In genomic region chr1:112718691-112719418, GRCh38 we compare ENCODE assay signal across 8 cellular contexts. TPM values are rescaled to one million over a fixed set of nuclear protein-coding genes. Genes with fewer than 3 reads are reported as not detected.
A peak's percentile ranks its signal among the peaks of the same experiment; 100 is the strongest.
DNase-seq lines count a peak whose midpoint lies in the region; ATAC-seq and TF ChIP-seq lines count a peak whose summit lies in the region.

No MANE protein-coding gene starts in this region.

- no peak overlapping the region for H3K9ac ChIP-seq in SK-N-SH

- no peak overlapping the region for H3K4me3 ChIP-seq in LNCaP clone FGC (ENCODE audit: low read depth, low read length)
- H3K4me3 ChIP-seq in SK-N-SH (ENCODE audit: low read depth in 2 of 2, low read length in 1 of 2), result peak overlapping the region; percentile 32 to 56

- H3K4me2 ChIP-seq in SK-N-SH, result peak overlapping the region; percentile 79

- peak overlapping the region; percentile 76 for H2AFZ ChIP-seq in SK-N-SH (ENCODE audit: low read depth)

- WGBS in SK-N-SH (ENCODE audit: low lambda C conversion rate), result 25% methylated on average over 16 of the region's 44 CpGs

- CTCF ChIA-PET in SK-N-SH (lab: Yijun Ruan, JAX), result interaction anchor here (0.6 to 11.8 kb wide), 41 partner anchors 8 to 357 kb away, joined by 3 to 754 read pairs (median 4); partner anchors contain the start of genes LRIG2 and RHOC
- CTCF ChIA-PET in activated naive CD4-positive, alpha-beta T cell treated with anti-CD3 and anti-CD28 coated beads, Interleukin-2, amount 10 ng/mL, durations not matched to agents 7 days and 5 days (lab: Charles Lee), result interaction anchor here (0.5 to 10.6 kb wide), 10 partner anchors 8 to 696 kb away, joined by 3 to 224 read pairs (median 4); partner anchors contain the start of gene LRIG2

- peaks cover 0 to 23% of the 10 kb centered on the region in 2 experiments; a peak in 1 of 4 replicates for H3K4me1 ChIP-seq in SK-N-SH (ENCODE audit: control insufficient read depth in 1 of 2, insufficient read depth in 2 of 2, low read depth in 1 of 2, low read length in 1 of 2)

- no peaks in the 10 kb centered on the region for H3K36me3 ChIP-seq in SK-N-SH (replicated peaks in 1 of 2; ENCODE audit: control insufficient read depth in 1 of 2, insufficient read depth in 2 of 2, low read length in 1 of 2)

- H3K4me3 Mint-ChIP-seq in activated naive CD4-positive, alpha-beta T cell treated with anti-CD3 and anti-CD28 coated beads, Interleukin-2, amount 10 ng/mL, durations not matched to agents 7 days and 5 days, result no peak overlapping the region

- H3K27me3 Mint-ChIP-seq in activated naive CD4-positive, alpha-beta T cell treated with anti-CD3 and anti-CD28 coated beads, Interleukin-2, amount 10 ng/mL, durations not matched to agents 7 days and 5 days, result peaks cover 78% of the 10 kb centered on the region

- no peaks in the 10 kb centered on the region for H3K9me3 Mint-ChIP-seq in activated naive CD4-positive, alpha-beta T cell treated with anti-CD3 and anti-CD28 coated beads, Interleukin-2, amount 10 ng/mL, durations not matched to agents 7 days and 5 days

- H3F3A ChIP-seq in SK-N-SH (replicated peaks; ENCODE audit: insufficient read depth), result peaks cover 9% of the 10 kb centered on the region

- DNase-seq in Daoy (ENCODE audit: low read depth), result peak; percentile 92
- no peak for DNase-seq in LNCaP clone FGC (ENCODE audit: low read depth)
- peak; percentile 90 for DNase-seq in SK-N-SH
- peak; percentile 83 for DNase-seq in activated naive CD4-positive, alpha-beta T cell treated with anti-CD3 and anti-CD28 coated beads, Interleukin-2, amount 10 ng/mL, durations not matched to agents 7 days and 5 days
- DNase-seq in head of caudate nucleus, result peak; percentile 48 to 93 (median 86)
- peak; percentile 94 for DNase-seq in posterior vena cava (ENCODE audit: low spot score)
- DNase-seq in ureter (ENCODE audit: low spot score), result peak; percentile 80

- peak; percentile 71 for TF ChIP-seq RAD21 in SK-N-SH (IDR thresholded peaks at IDR 0.05; ENCODE audit: low read length)

- no peaks in the 10 kb centered on the region for H3K9me3 ChIP-seq in SK-N-SH

- no peaks in the 10 kb centered on the region for H4K20me1 ChIP-seq in SK-N-SH (ENCODE audit: insufficient read depth)

- TF ChIP-seq CTCF in LNCaP clone FGC (IDR thresholded peaks at IDR 0.05; ENCODE audit: control insufficient read depth, extremely low read depth, insufficient read depth) (peak; percentile 98), SK-N-SH (IDR thresholded peaks at IDR 0.05) (peak; percentile 80)

- no peaks in the 10 kb centered on the region for H3K36me3 Mint-ChIP-seq in activated naive CD4-positive, alpha-beta T cell treated with anti-CD3 and anti-CD28 coated beads, Interleukin-2, amount 10 ng/mL, durations not matched to agents 7 days and 5 days

- H3K27ac ChIP-seq in SK-N-SH (ENCODE audit: low read depth in 2 of 2, low read length in 1 of 2), result no peak overlapping the region

- no peaks in the 10 kb centered on the region for H3K27me3 ChIP-seq in SK-N-SH (ENCODE audit: insufficient read depth)

- H3K4me1 Mint-ChIP-seq in activated naive CD4-positive, alpha-beta T cell treated with anti-CD3 and anti-CD28 coated beads, Interleukin-2, amount 10 ng/mL, durations not matched to agents 7 days and 5 days, result peaks cover 36% of the 10 kb centered on the region

- no peaks in the 10 kb centered on the region for H3K79me2 ChIP-seq in SK-N-SH (ENCODE audit: insufficient read depth)

- no peak for ATAC-seq in HG02623 (IDR thresholded peaks at IDR 0.05; ENCODE audit: unreplicated experiment)

- POLR2A ChIA-PET in SK-N-SH (lab: Yijun Ruan, JAX), result no interaction called here

- no peak for TF ChIP-seq EP300 in SK-N-SH (IDR thresholded peaks at IDR 0.05; ENCODE audit: borderline replicate concordance in 1 of 2, low read depth in 1 of 2, low read length in 1 of 2)

- H3K27ac Mint-ChIP-seq in activated naive CD4-positive, alpha-beta T cell treated with anti-CD3 and anti-CD28 coated beads, Interleukin-2, amount 10 ng/mL, durations not matched to agents 7 days and 5 days, result no peak overlapping the region

- intact Hi-C loops in head of caudate nucleus (cut with DNase I) (loop anchor here (10.0 kb wide), 3 partner anchors 156 to 326 kb away; partner anchors contain the start of gene SLC16A1), posterior vena cava (cut with DNase I) (loop anchor here (5.0 to 10.0 kb wide), 2 partner anchors 88 to 326 kb away; no protein-coding TSS in a partner anchor)

- no peaks in the 10 kb centered on the region for H3K9me2 ChIP-seq in SK-N-SH

TF ChIP-seq in SK-N-SH, 30 proteins besides CTCF, POLR2A, EP300 and RAD21:
- TF ChIP-seq MXI1 (IDR thresholded peaks at IDR 0.05; ENCODE audit: low read depth, low read length) (no peak), GABPA (IDR thresholded peaks at IDR 0.05; ENCODE audit: low read depth) (no peak), USF2 (IDR thresholded peaks at IDR 0.05; ENCODE audit: borderline replicate concordance, low read depth, low read length) (no peak), TEAD4 (IDR thresholded peaks at IDR 0.05; ENCODE audit: borderline replicate concordance, insufficient read depth) (no peak), TAF1 (IDR thresholded peaks at IDR 0.05; ENCODE audit: borderline replicate concordance, low read depth, low read length) (no peak), YY1 (IDR thresholded peaks at IDR 0.05; ENCODE audit: low read depth) (no peak), RFX5 (IDR thresholded peaks at IDR 0.05; ENCODE audit: low read length) (no peak), CHD2 (IDR thresholded peaks at IDR 0.05; ENCODE audit: low read length, partially characterized antibody) (peak; percentile 13), MEF2A (IDR thresholded peaks at IDR 0.05; ENCODE audit: borderline replicate concordance, low read depth) (no peak), SMC3 (IDR thresholded peaks at IDR 0.05; ENCODE audit: low read depth, low read length) (peak; percentile 92)
- TF ChIP-seq, protein P1, sequence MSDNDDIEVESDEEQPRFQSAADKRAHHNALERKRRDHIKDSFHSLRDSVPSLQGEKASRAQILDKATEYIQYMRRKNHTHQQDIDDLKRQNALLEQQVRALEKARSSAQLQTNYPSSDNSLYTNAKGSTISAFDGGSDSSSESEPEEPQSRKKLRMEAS (IDR thresholded peaks at IDR 0.05; ENCODE audit: low read depth), result no peak; the same call in 1 of the 2 replicates
- TF ChIP-seq, protein P2, sequence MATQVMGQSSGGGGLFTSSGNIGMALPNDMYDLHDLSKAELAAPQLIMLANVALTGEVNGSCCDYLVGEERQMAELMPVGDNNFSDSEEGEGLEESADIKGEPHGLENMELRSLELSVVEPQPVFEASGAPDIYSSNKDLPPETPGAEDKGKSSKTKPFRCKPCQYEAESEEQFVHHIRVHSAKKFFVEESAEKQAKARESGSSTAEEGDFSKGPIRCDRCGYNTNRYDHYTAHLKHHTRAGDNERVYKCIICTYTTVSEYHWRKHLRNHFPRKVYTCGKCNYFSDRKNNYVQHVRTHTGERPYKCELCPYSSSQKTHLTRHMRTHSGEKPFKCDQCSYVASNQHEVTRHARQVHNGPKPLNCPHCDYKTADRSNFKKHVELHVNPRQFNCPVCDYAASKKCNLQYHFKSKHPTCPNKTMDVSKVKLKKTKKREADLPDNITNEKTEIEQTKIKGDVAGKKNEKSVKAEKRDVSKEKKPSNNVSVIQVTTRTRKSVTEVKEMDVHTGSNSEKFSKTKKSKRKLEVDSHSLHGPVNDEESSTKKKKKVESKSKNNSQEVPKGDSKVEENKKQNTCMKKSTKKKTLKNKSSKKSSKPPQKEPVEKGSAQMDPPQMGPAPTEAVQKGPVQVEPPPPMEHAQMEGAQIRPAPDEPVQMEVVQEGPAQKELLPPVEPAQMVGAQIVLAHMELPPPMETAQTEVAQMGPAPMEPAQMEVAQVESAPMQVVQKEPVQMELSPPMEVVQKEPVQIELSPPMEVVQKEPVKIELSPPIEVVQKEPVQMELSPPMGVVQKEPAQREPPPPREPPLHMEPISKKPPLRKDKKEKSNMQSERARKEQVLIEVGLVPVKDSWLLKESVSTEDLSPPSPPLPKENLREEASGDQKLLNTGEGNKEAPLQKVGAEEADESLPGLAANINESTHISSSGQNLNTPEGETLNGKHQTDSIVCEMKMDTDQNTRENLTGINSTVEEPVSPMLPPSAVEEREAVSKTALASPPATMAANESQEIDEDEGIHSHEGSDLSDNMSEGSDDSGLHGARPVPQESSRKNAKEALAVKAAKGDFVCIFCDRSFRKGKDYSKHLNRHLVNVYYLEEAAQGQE (IDR thresholded peaks at IDR 0.05; ENCODE audit: low read depth, low read length), result no peak
TF ChIP-seq in SK-N-SH: peak in this region for 2.

RNA-seq across cellular contexts. Expression of gene PPM1J, which starts 3.7 kb away (rescaled TPM):
- total RNA-seq in Daoy (2014; rRNA removed; shearing (Covaris generic)), result 0.06 TPM in 1 of 2 replicates, not detected in the other
- polyA plus RNA-seq in SK-N-SH (2012; rRNA removed), result 5.3 and 6.7 TPM in 2 replicates
- 2.7 and 3.7 TPM in 2 replicates for polyA plus RNA-seq in SK-N-SH (2012; cell fraction: cytosol; rRNA removed)
- polyA plus RNA-seq in SK-N-SH (2012; cell fraction: nucleus; rRNA removed), result 21.9 and 22.0 TPM in 2 replicates
- 1 to 10 TPM; 2.1 to 3.0 TPM for total RNA-seq in posterior vena cava
- 0.94 TPM for total RNA-seq in ureter

RNA-seq across cellular contexts. Expression of gene RHOC, which starts 11.9 kb away (rescaled TPM):
- total RNA-seq in Daoy (2014; rRNA removed; shearing (Covaris generic)), result 443 and 466 TPM in 2 replicates
- polyA plus RNA-seq in SK-N-SH (2012; rRNA removed), result 961 and 1,028 TPM in 2 replicates
- polyA plus RNA-seq in SK-N-SH (2012; cell fraction: cytosol; rRNA removed), result 761 and 772 TPM in 2 replicates
- polyA plus RNA-seq in SK-N-SH (2012; cell fraction: nucleus; rRNA removed), result 538 and 661 TPM in 2 replicates
- total RNA-seq in posterior vena cava (100 to 1,000 TPM; 297 to 387 TPM), ureter (187 TPM)

RNA-seq across cellular contexts. Expression of gene MOV10, which starts 44.4 kb away (rescaled TPM):
- total RNA-seq in Daoy (2014; rRNA removed; shearing (Covaris generic)), result 57.2 and 59.9 TPM in 2 replicates
- 81.0 and 87.4 TPM in 2 replicates for polyA plus RNA-seq in SK-N-SH (2012; rRNA removed)
- polyA plus RNA-seq in SK-N-SH (2012; cell fraction: cytosol; rRNA removed), result 25.9 and 38.1 TPM in 2 replicates
- 325 and 510 TPM in 2 replicates for polyA plus RNA-seq in SK-N-SH (2012; cell fraction: nucleus; rRNA removed)
- total RNA-seq in posterior vena cava (10 to 100 TPM; 29.5 to 32.3 TPM), ureter (92.3 TPM)
